Comparison of ENCODE assay signal across 8 cellular contexts in the genomic region with DNA sequence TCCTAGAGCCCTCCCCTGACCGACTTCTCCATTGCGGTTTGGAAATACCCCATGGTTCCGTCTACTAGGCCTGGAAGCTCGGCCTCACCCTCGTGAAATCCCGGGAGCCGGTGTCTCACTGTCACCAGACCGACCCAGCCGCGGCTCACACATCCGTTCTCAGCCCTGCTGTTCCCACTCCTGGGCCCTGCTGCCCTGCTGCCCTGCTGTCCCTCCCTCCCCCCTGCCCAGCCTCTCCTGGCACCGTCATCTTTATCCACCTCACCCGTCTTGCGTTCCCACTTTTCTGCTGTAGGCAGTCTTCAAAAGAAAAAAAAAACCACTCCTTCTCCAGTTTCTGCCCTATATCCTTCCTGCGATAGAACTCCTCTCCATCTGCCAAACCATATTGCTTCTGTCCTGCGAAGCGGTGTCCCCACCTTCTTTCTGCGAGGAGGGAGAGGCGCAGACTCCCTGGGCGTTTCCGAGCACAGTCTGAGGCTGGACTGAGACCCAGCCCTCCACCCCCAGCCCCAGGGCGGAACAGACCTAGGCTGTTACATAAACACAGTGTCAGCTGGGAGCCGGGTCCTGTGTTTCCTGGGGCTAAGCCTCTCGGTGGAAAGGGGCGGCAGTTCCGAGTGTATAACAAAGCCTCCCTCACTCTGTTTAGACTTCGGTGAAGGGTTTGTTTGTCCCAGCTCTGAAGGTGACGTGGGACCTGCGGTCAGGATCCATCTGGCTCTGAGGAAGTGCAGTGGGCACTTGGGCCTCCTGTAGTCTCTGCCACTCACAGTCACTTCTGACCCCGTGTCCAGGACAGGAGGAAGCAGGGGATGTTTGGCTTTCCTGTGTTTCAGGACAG. TPM values are rescaled to one million over a fixed set of nuclear protein-coding genes. Genes with fewer than 3 reads are reported as not detected.
DNase-seq lines count a peak whose midpoint lies in the region; ATAC-seq, FAIRE-seq and TF ChIP-seq lines count a peak whose summit lies in the region.

No MANE protein-coding gene starts in this region.

- peak overlapping the region; percentile 5 to 58; a peak in 2 of 4 replicates for H3K27ac ChIP-seq in SK-N-SH (ENCODE audit: low read depth in 2 of 2, low read length in 1 of 2)
- no peak overlapping the region for H3K27ac ChIP-seq in neural cell (ENCODE audit: low read length)

- H3K79me2 ChIP-seq in SK-N-SH (ENCODE audit: insufficient read depth) = peaks cover 74% of the 10 kb centered on the region
- H3K79me2 ChIP-seq in neural cell (replicated peaks; ENCODE audit: insufficient read depth, low read length) = peaks cover 63% of the 10 kb centered on the region

- H3K4me3 Mint-ChIP-seq in WTC11 = peak overlapping the region; percentile 67

- H3K9me3 ChIP-seq in SK-N-SH (no peaks in the 10 kb centered on the region), neural cell (ENCODE audit: low read length) (no peaks in the 10 kb centered on the region)

- H3K36me3 ChIP-seq in SK-N-SH (replicated peaks in 1 of 2; ENCODE audit: control insufficient read depth in 1 of 2, insufficient read depth in 2 of 2, low read length in 1 of 2) (peaks cover 0 to 11% of the 10 kb centered on the region in 2 experiments), neural cell (ENCODE audit: insufficient read depth, low read length) (no peaks in the 10 kb centered on the region)

- no peaks in the 10 kb centered on the region for H3K9me2 ChIP-seq in SK-N-SH
- no peaks in the 10 kb centered on the region for H3K9me2 ChIP-seq in neural cell (ENCODE audit: insufficient read depth, low read length)

- H3K27me3 Mint-ChIP-seq in WTC11 (ENCODE audit: low read depth) = peaks cover 18% of the 10 kb centered on the region

- H3K27me3 ChIP-seq in SK-N-SH (ENCODE audit: insufficient read depth) = no peaks in the 10 kb centered on the region
- no peaks in the 10 kb centered on the region for H3K27me3 ChIP-seq in neural cell (ENCODE audit: insufficient read depth, low read depth, low read length)

- no peaks in the 10 kb centered on the region for H3K9me3 Mint-ChIP-seq in WTC11

- TF ChIP-seq RAD21 in SK-N-SH (IDR thresholded peaks at IDR 0.05; ENCODE audit: low read length) = no peak
- TF ChIP-seq RAD21 in neural cell (conservative IDR thresholded peaks at IDR 0.05) = no peak

- H3K27ac Mint-ChIP-seq in WTC11 = peak overlapping the region; percentile 88

- POLR2A ChIA-PET in SK-N-SH (lab: Yijun Ruan, JAX) = interaction anchor here (0.6 kb wide), 1 partner anchor 74 kb away, joined by 3 read pairs; no protein-coding TSS in a partner anchor
- POLR2A ChIA-PET in WTC11 (lab: Charles Lee) = interaction anchor here (1.1 to 2.0 kb wide), 3 partner anchors 20 to 38 kb away, joined by 3 to 9 read pairs (median 5); no protein-coding TSS in a partner anchor
- POLR2A ChIA-PET in GM10248 (lab: Yijun Ruan, JAX) = no interaction called here

- H3F3A ChIP-seq in SK-N-SH (replicated peaks; ENCODE audit: insufficient read depth) = peaks cover 16% of the 10 kb centered on the region
- peaks cover 3% of the 10 kb centered on the region for H3F3A ChIP-seq in neural cell (ENCODE audit: insufficient read depth, low read length, poor library complexity, severe bottlenecking)

- TF ChIP-seq EP300 in SK-N-SH (IDR thresholded peaks at IDR 0.05; ENCODE audit: borderline replicate concordance in 1 of 2, low read depth in 1 of 2, low read length in 1 of 2) = no peak
- TF ChIP-seq EP300 in neural cell (conservative IDR thresholded peaks at IDR 0.05; ENCODE audit: poor library complexity, severe bottlenecking) = no peak

- H3K36me3 Mint-ChIP-seq in WTC11 = peaks cover 10% of the 10 kb centered on the region

- H4K20me1 ChIP-seq in SK-N-SH (ENCODE audit: insufficient read depth) (peaks cover 67% of the 10 kb centered on the region), neural cell (ENCODE audit: insufficient read depth) (peaks cover 42% of the 10 kb centered on the region)

- H3K4me3 ChIP-seq in SK-N-SH (ENCODE audit: low read depth in 2 of 2, low read length in 1 of 2) (peak overlapping the region; percentile 90 to 100; a peak in 2 of 4 replicates), fibroblast of villous mesenchyme (ENCODE audit: low read depth, low read length) (peak overlapping the region; percentile 83), neural cell (ENCODE audit: low read length) (peak overlapping the region; percentile 91)

- CTCF ChIA-PET in SK-N-SH (lab: Yijun Ruan, JAX) = interaction anchor here (0.7 to 21.3 kb wide), 12 partner anchors 20 to 191 kb away, joined by 3 to 474 read pairs (median 4); no protein-coding TSS in a partner anchor
- CTCF ChIA-PET in WTC11 (lab: Charles Lee) = interaction anchor here (1.0 to 10.4 kb wide), 6 partner anchors 15 to 79 kb away, joined by 3 to 118 read pairs (median 5); partner anchors contain the start of gene GBX1
- CTCF ChIA-PET in GM10248 (lab: Yijun Ruan, JAX) = interaction anchor here (0.7 to 12.8 kb wide), 5 partner anchors 8 to 71 kb away, joined by 3 to 149 read pairs (median 3); no protein-coding TSS in a partner anchor

- H3K9ac ChIP-seq in SK-N-SH = peak overlapping the region; percentile 88; the same call in 1 of the 2 replicates
- H3K9ac ChIP-seq in neural cell (ENCODE audit: low read length) = peak overlapping the region; percentile 94

- DNase-seq in SK-N-SH = no peak
- peak; percentile 37 for DNase-seq in WTC11 (ENCODE audit: low spot score)
- DNase-seq in fibroblast of villous mesenchyme (ENCODE audit: low read depth) = peak; percentile 94
- no peak for DNase-seq in GM10248 (ENCODE audit: extremely low spot score)
- DNase-seq in urothelium cell line (ENCODE audit: low spot score) = no peak
- no peak for DNase-seq in HuH-7.5 (ENCODE audit: low spot score)

- H3K4me1 Mint-ChIP-seq in WTC11 = peaks cover 51% of the 10 kb centered on the region

- peaks cover 21 to 33% of the 10 kb centered on the region in 2 experiments for H3K4me1 ChIP-seq in SK-N-SH (ENCODE audit: control insufficient read depth in 1 of 2, insufficient read depth in 2 of 2, low read depth in 1 of 2, low read length in 1 of 2)

- 75% methylated on average over 30 of the region's 30 CpGs for WGBS in SK-N-SH (ENCODE audit: low lambda C conversion rate)

- no peak for TF ChIP-seq CTCF in SK-N-SH (IDR thresholded peaks at IDR 0.05)
- no peak for TF ChIP-seq CTCF in WTC11 (IDR thresholded peaks at IDR 0.05)
- TF ChIP-seq CTCF in fibroblast of villous mesenchyme (IDR thresholded peaks at IDR 0.05; ENCODE audit: insufficient read depth, low read depth, low read length) = no peak
- TF ChIP-seq CTCF in neural cell (IDR thresholded peaks at IDR 0.05; ENCODE audit: poor library complexity, severe bottlenecking) = no peak
- TF ChIP-seq CTCF in GM10248 (IDR thresholded peaks at IDR 0.05; ENCODE audit: control extremely low read depth, extremely low read depth, low read depth, missing control alignments) = no peak

- H3K4me2 ChIP-seq in SK-N-SH (peak overlapping the region; percentile 99), neural cell (ENCODE audit: low read length) (peak overlapping the region; percentile 93)

- ATAC-seq in SK-N-SH treated with all-trans-retinoic acid at 6 μM for 48 hours = no peak
- ATAC-seq in WTC11 = peak; percentile 2; the same call in 1 of the 2 replicates

- H2AFZ ChIP-seq in SK-N-SH (ENCODE audit: low read depth) (no peak overlapping the region), neural cell (ENCODE audit: low read depth, low read length) (no peak overlapping the region)

- FAIRE-seq in urothelium cell line (lab: Jason Lieb, UNC) = no peak

TF ChIP-seq in SK-N-SH treated with all-trans-retinoic acid at 6 μM for 48 hours, 23 proteins besides CTCF, POLR2A, EP300 and RAD21 (continues in another document):
- TF ChIP-seq ARNTL (CRISPR knock-in tag; IDR thresholded peaks at IDR 0.05; ENCODE audit: borderline replicate concordance, low read depth) (no peak), PPARA (CRISPR knock-in tag; IDR thresholded peaks at IDR 0.05; ENCODE audit: borderline replicate concordance) (no peak)

TF ChIP-seq in neural cell, 6 proteins besides CTCF, POLR2A, EP300 and RAD21 (continues in another document):
- TF ChIP-seq POLR2AphosphoS5 (IDR thresholded peaks at IDR 0.05) (no peak), MXI1 (conservative IDR thresholded peaks at IDR 0.05; ENCODE audit: poor library complexity, severe bottlenecking) (no peak), EZH2 (IDR thresholded peaks at IDR 0.05; ENCODE audit: borderline replicate concordance, insufficient read depth, low read length, poor library complexity, severe bottlenecking) (no peak)

RNA-seq across cellular contexts. Expression of gene AGAP3, which starts 2.8 kb away (rescaled TPM):
- polyA plus RNA-seq in SK-N-SH (2012; rRNA removed) (108 and 126 TPM in 2 replicates), neural cell (92.9 and 117 TPM in 2 replicates)
- polyA plus RNA-seq in SK-N-SH (2012; cell fraction: cytosol; rRNA removed) = 61.7 and 84.8 TPM in 2 replicates
- polyA plus RNA-seq in SK-N-SH (2012; cell fraction: nucleus; rRNA removed) = 361 and 701 TPM in 2 replicates
- total RNA-seq in WTC11 (2021) (107 to 163 TPM (median 113 TPM) in 3 replicates), fibroblast of villous mesenchyme (59.2 and 83.8 TPM in 2 replicates)
- 93.5 and 102 TPM in 2 replicates for polyA minus RNA-seq in neural cell

RNA-seq across cellular contexts. Expression of gene TMUB1, which starts 5.8 kb away (rescaled TPM):
- polyA plus RNA-seq in SK-N-SH (2012; rRNA removed) (37.8 and 60.6 TPM in 2 replicates), neural cell (35.2 and 43.9 TPM in 2 replicates)
- 21.7 and 37.0 TPM in 2 replicates for polyA plus RNA-seq in SK-N-SH (2012; cell fraction: cytosol; rRNA removed)
- 58.0 and 66.2 TPM in 2 replicates for polyA plus RNA-seq in SK-N-SH (2012; cell fraction: nucleus; rRNA removed)
- total RNA-seq in WTC11 (2021) (61.3 to 72.8 TPM (median 62.5 TPM) in 3 replicates), fibroblast of villous mesenchyme (17.7 and 21.6 TPM in 2 replicates)
- polyA minus RNA-seq in neural cell = 12.5 and 13.4 TPM in 2 replicates

RNA-seq across cellular contexts. Expression of gene FASTK, which starts 8.5 kb away (rescaled TPM):
- polyA plus RNA-seq in SK-N-SH (2012; rRNA removed) (125 and 148 TPM in 2 replicates), neural cell (147 and 182 TPM in 2 replicates)
- polyA plus RNA-seq in SK-N-SH (2012; cell fraction: cytosol; rRNA removed) = 34.4 and 60.5 TPM in 2 replicates
- polyA plus RNA-seq in SK-N-SH (2012; cell fraction: nucleus; rRNA removed) = 699 and 1,159 TPM in 2 replicates
- total RNA-seq in WTC11 (2021) (62.1 to 70.2 TPM (median 67.7 TPM) in 3 replicates), fibroblast of villous mesenchyme (87.2 and 103 TPM in 2 replicates)
- 45.5 and 52.8 TPM in 2 replicates for polyA minus RNA-seq in neural cell

RNA-seq across cellular contexts. Expression of gene SLC4A2, which starts 29.7 kb away (rescaled TPM):
- polyA plus RNA-seq in SK-N-SH (2012; rRNA removed) (123 and 167 TPM in 2 replicates), neural cell (2.4 and 4.8 TPM in 2 replicates)
- 60.6 and 67.2 TPM in 2 replicates for polyA plus RNA-seq in SK-N-SH (2012; cell fraction: cytosol; rRNA removed)
- 478 and 1,049 TPM in 2 replicates for polyA plus RNA-seq in SK-N-SH (2012; cell fraction: nucleus; rRNA removed)
- total RNA-seq in WTC11 (2021) (131 to 164 TPM (median 131 TPM) in 3 replicates), fibroblast of villous mesenchyme (85.5 and 102 TPM in 2 replicates)
- 4.4 and 5.6 TPM in 2 replicates for polyA minus RNA-seq in neural cell

RNA-seq across cellular contexts. Expression of gene CDK5, which starts 31.4 kb away (rescaled TPM):
- polyA plus RNA-seq in SK-N-SH (2012; rRNA removed) (123 and 125 TPM in 2 replicates), neural cell (82.2 and 88.3 TPM in 2 replicates)
- polyA plus RNA-seq in SK-N-SH (2012; cell fraction: cytosol; rRNA removed) = 97.6 and 104 TPM in 2 replicates
- 77.3 and 91.3 TPM in 2 replicates for polyA plus RNA-seq in SK-N-SH (2012; cell fraction: nucleus; rRNA removed)
- total RNA-seq in WTC11 (2021) (23.6 to 27.8 TPM (median 24.5 TPM) in 3 replicates), fibroblast of villous mesenchyme (22.2 and 22.9 TPM in 2 replicates)
- 49.3 and 49.7 TPM in 2 replicates for polyA minus RNA-seq in neural cell

Comparison
In these comparisons a context has a peak if more than half of its experiments do, and no peak if none do; other contexts are left out.
1. DNase-seq: peak in WTC11 (single experiment) and fibroblast of villous mesenchyme (single experiment); none in SK-N-SH (single experiment), GM10248 (single experiment), urothelium cell line (single experiment) and HuH-7.5 (single experiment).
2. Peak in every context shown above with its lines, with median percentiles within 50 percentile points of each other: H3K4me3 ChIP-seq.